8 cellular contexts compared by ENCODE assay signal in the genomic region with DNA sequence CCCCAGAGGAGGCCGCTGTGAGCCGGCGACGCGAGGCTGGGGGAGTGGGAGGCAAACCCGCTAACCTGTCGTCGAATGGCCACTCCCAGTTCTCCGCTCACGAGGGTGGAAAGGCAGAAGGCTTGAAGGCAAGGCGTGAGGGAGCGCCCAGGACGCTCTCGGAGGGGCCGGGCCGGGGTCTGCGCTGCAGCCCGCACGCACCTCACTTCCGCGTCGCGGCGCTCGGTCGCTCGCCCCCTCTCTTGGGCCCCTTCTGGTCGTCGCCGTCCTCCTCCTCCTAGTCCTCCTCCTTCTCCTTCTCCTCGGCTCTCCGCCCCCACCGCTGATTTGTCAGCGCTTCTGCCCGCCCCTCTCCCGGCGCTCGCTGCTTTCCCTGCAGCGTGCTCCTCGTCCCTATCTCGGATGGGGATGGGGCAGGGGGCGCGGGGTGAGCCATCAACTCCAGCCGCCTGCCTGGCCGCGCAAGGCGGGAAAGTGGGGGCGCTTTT. TPM values are rescaled to one million over a fixed set of nuclear protein-coding genes. Genes with fewer than 3 reads are reported as not detected.
DNase-seq lines count a peak whose midpoint lies in the region; ATAC-seq and TF ChIP-seq lines count a peak whose summit lies in the region.

A gene (minus strand): TSS at position 265 of the 488 bp plus-strand sequence. CDS start 1,494 bp downstream, outside the sequence.

- no peaks in the 10 kb centered on the region for H4K20me1 ChIP-seq in hepatocyte (ENCODE audit: insufficient read depth, poor library complexity, severe bottlenecking)

- BruUV-seq in MCF 10A (replicated peaks; lab: Mats Ljungman, UMichigan): no TSS peak

- CTCF ChIA-PET in MCF 10A (lab: Yijun Ruan, JAX): no interaction called here

- no peaks in the 10 kb centered on the region for H3K79me2 ChIP-seq in hepatocyte

- peaks cover 0 to 8% (median 3%) of the 10 kb centered on the region in 3 donors for H3K9me3 Mint-ChIP-seq in IgD-negative memory B cell
- no peaks in the 10 kb centered on the region for H3K9me3 Mint-ChIP-seq in MCF 10A (ENCODE audit: unreplicated experiment)

- H2AFZ ChIP-seq in hepatocyte: peak within 1 kb of the TSS; percentile 87

- H3K27me3 Mint-ChIP-seq in IgD-negative memory B cell (peaks cover 45% of the 10 kb centered on the region), MCF 10A (ENCODE audit: insufficient read depth, unreplicated experiment) (no peaks in the 10 kb centered on the region)

- H3K4me3 ChIP-seq in hepatocyte: peak within 1 kb of the TSS; percentile 84

- H3K36me3 Mint-ChIP-seq in IgD-negative memory B cell (no peaks in the 10 kb centered on the region), MCF 10A (ENCODE audit: insufficient read depth, unreplicated experiment) (peaks cover 13% of the 10 kb centered on the region)

- no peaks in the 10 kb centered on the region for H3K4me1 ChIP-seq in hepatocyte (ENCODE audit: insufficient read depth)

- H3K27ac Mint-ChIP-seq in IgD-negative memory B cell (peak within 1 kb of the TSS in 1 of 3 donors; percentile 20), MCF 10A (ENCODE audit: low read depth, unreplicated experiment) (peak within 1 kb of the TSS; percentile 2)

- WGBS in hepatocyte (ENCODE audit: low lambda C conversion rate, missing lambda C conversion rate): under 1% methylated on average over 19 of the region's 48 CpGs

- H3K9me3 ChIP-seq in hepatocyte (ENCODE audit: low read depth): no peaks in the 10 kb centered on the region

- POLR2A ChIA-PET in MCF 10A (lab: Yijun Ruan, JAX): interaction anchor here (0.6 to 2.4 kb wide), 3 partner anchors 10 to 156 kb away, joined by 3 to 17 read pairs (median 11); no protein-coding TSS in a partner anchor

- peak within 1 kb of the TSS; percentile 91 for H3K4me2 ChIP-seq in hepatocyte

- peak; percentile 93 for ATAC-seq in SK-N-SH treated with all-trans-retinoic acid at 6 μM for 48 hours
- no peak for ATAC-seq in GM21529 (IDR thresholded peaks at IDR 0.05; ENCODE audit: unreplicated experiment)

- H3K4me3 Mint-ChIP-seq in IgD-negative memory B cell (peak within 1 kb of the TSS; percentile 63 to 89 (median 76)), MCF 10A (ENCODE audit: unreplicated experiment) (peak within 1 kb of the TSS; percentile 89)

- no peaks in the 10 kb centered on the region for H3K9me2 ChIP-seq in hepatocyte (replicated peaks; ENCODE audit: insufficient read depth)

- TF ChIP-seq CTCF in MCF 10A (IDR thresholded peaks at IDR 0.05; ENCODE audit: unreplicated experiment) (no peak), hepatocyte (IDR thresholded peaks at IDR 0.05; ENCODE audit: poor library complexity) (no peak)

- DNase-seq in DMS79 (lab: John Stamatoyannopoulos, UW) (peak; percentile 21), MCF 10A (ENCODE audit: unreplicated experiment) (peak; percentile 84), hepatocyte (ENCODE audit: low spot score) (peak; percentile 74), pons (ENCODE audit: low spot score) (peak; percentile 85), RKO (ENCODE audit: low spot score) (no peak)

- H3K36me3 ChIP-seq in hepatocyte (replicated peaks; ENCODE audit: insufficient read depth, low read depth): no peaks in the 10 kb centered on the region

- peaks cover 2 to 14% (median 8%) of the 10 kb centered on the region in 3 donors for H3K4me1 Mint-ChIP-seq in IgD-negative memory B cell
- H3K4me1 Mint-ChIP-seq in MCF 10A (ENCODE audit: insufficient read depth, unreplicated experiment): peaks cover 19% of the 10 kb centered on the region

- H3K27ac ChIP-seq in hepatocyte: no peak within 1 kb of the TSS

- H3K27me3 ChIP-seq in hepatocyte: peaks cover 40% of the 10 kb centered on the region

- intact Hi-C loops in MCF 10A (cut with micrococcal nuclease): loop anchor here (1.0 to 5.0 kb wide), 4 partner anchors 32 to 179 kb away; no protein-coding TSS in a partner anchor

TF ChIP-seq in SK-N-SH treated with all-trans-retinoic acid at 6 μM for 48 hours, 23 proteins besides CTCF, POLR2A, EP300 and RAD21:
- TF ChIP-seq, protein P1, sequence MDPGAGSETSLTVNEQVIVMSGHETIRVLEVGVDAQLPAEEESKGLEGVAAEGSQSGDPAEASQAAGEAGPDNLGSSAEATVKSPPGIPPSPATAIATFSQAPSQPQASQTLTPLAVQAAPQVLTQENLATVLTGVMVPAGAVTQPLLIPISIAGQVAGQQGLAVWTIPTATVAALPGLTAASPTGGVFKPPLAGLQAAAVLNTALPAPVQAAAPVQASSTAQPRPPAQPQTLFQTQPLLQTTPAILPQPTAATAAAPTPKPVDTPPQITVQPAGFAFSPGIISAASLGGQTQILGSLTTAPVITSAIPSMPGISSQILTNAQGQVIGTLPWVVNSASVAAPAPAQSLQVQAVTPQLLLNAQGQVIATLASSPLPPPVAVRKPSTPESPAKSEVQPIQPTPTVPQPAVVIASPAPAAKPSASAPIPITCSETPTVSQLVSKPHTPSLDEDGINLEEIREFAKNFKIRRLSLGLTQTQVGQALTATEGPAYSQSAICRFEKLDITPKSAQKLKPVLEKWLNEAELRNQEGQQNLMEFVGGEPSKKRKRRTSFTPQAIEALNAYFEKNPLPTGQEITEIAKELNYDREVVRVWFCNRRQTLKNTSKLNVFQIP (CRISPR knock-in tag; IDR thresholded peaks at IDR 0.05; ENCODE audit: borderline replicate concordance, low read depth): no peak
- TF ChIP-seq ZNF70 (CRISPR knock-in tag; IDR thresholded peaks at IDR 0.05): 0 out of 2 replicates have a peak, but pooled peaks have one; percentile 7

RNA-seq across cellular contexts. Expression of the gene that starts here (rescaled TPM):
- 0.95 TPM for polyA plus RNA-seq in IgD-negative memory B cell
- 29.1 and 34.8 TPM in 2 replicates for total RNA-seq in MCF 10A (2022)
- 6.9 and 8.9 TPM in 2 replicates for total RNA-seq in hepatocyte
- 14.0 and 18.3 TPM in 2 replicates for polyA plus RNA-seq in hepatocyte
